17 cellular contexts compared by ENCODE assay signal in genomic region chr3:21542656-21543379, GRCh38.
"Had no signal": no experiment of that assay in that cellular context is flagged by ENCODE, and none has a peak within 500 bp of the region (broad histone marks: within the 10 kb centered on the region; RNA-seq: fewer than 3 reads in every experiment).

No MANE protein-coding gene starts in this region.

- H3K4me1 ChIP-seq: left lung, tibial artery, vagina had no signal

- H3K27ac ChIP-seq: epithelial cell of prostate, left lung, tibial artery, vagina had no signal

- ATAC-seq: effector memory CD8-positive, alpha-beta T cell; left lung; mucosa of descending colon; naive thymus-derived CD8-positive, alpha-beta T cell; stimulated activated naive B cell treated with anti-CD40 and anti-IgM and Interleukin-4, amounts not matched to agents 10 μg/mL and 1 μg/mL and 100 μg/mL, for 72 hours had no signal

- H3K36me3 Mint-ChIP-seq: activated naive CD8-positive, alpha-beta T cell treated with anti-CD3 and anti-CD28 coated beads, Interleukin-2, amount 10 ng/mL, durations not matched to agents 7 days and 5 days; stimulated activated naive B cell treated with anti-CD40 and anti-IgM and Interleukin-4, amounts not matched to agents 10 μg/mL and 1 μg/mL and 100 μg/mL, for 72 hours had no signal

- DNase-seq: activated naive CD4-positive, alpha-beta T cell; activated naive CD8-positive, alpha-beta T cell treated with anti-CD3 and anti-CD28 coated beads, Interleukin-2, amount 10 ng/mL, durations not matched to agents 7 days and 5 days; cerebellar nuclear complex; effector memory CD8-positive, alpha-beta T cell; foreskin melanocyte; head of caudate nucleus; mucosa of descending colon; naive thymus-derived CD8-positive, alpha-beta T cell; retina; stimulated activated CD4-positive, alpha-beta T cell treated with anti-CD3 and anti-CD28 coated beads, Interleukin-15, amount 100 ng/mL, for 24 hours; stimulated activated CD4-positive, alpha-beta T cell treated with anti-CD3 and anti-CD28 coated beads, Interleukin-4, amount 100 ng/mL, for 1 hour; stimulated activated naive B cell treated with anti-CD40 and anti-IgM and Interleukin-4, amounts not matched to agents 10 μg/mL and 1 μg/mL and 100 μg/mL, for 72 hours; T-helper 2 cell; tibial artery had no signal

- H3K36me3 ChIP-seq: left lung, tibial artery, vagina had no signal

- H3K27me3 ChIP-seq: left lung, tibial artery, vagina had no signal

- H3K4me1 Mint-ChIP-seq: activated naive CD8-positive, alpha-beta T cell treated with anti-CD3 and anti-CD28 coated beads, Interleukin-2, amount 10 ng/mL, durations not matched to agents 7 days and 5 days; naive thymus-derived CD8-positive, alpha-beta T cell; stimulated activated naive B cell treated with anti-CD40 and anti-IgM and Interleukin-4, amounts not matched to agents 10 μg/mL and 1 μg/mL and 100 μg/mL, for 72 hours had no signal

- H3K9me3 ChIP-seq: tibial artery, vagina had no signal

- H3K27me3 Mint-ChIP-seq: activated naive CD8-positive, alpha-beta T cell treated with anti-CD3 and anti-CD28 coated beads, Interleukin-2, amount 10 ng/mL, durations not matched to agents 7 days and 5 days; effector memory CD8-positive, alpha-beta T cell; naive thymus-derived CD8-positive, alpha-beta T cell; stimulated activated naive B cell treated with anti-CD40 and anti-IgM and Interleukin-4, amounts not matched to agents 10 μg/mL and 1 μg/mL and 100 μg/mL, for 72 hours had no signal

- H3K4me3 ChIP-seq: left lung, mucosa of descending colon, tibial artery, vagina had no signal

- H3K4me3 Mint-ChIP-seq: activated naive CD8-positive, alpha-beta T cell treated with anti-CD3 and anti-CD28 coated beads, Interleukin-2, amount 10 ng/mL, durations not matched to agents 7 days and 5 days; effector memory CD8-positive, alpha-beta T cell; stimulated activated naive B cell treated with anti-CD40 and anti-IgM and Interleukin-4, amounts not matched to agents 10 μg/mL and 1 μg/mL and 100 μg/mL, for 72 hours had no signal

- H3K27ac Mint-ChIP-seq: activated naive CD8-positive, alpha-beta T cell treated with anti-CD3 and anti-CD28 coated beads, Interleukin-2, amount 10 ng/mL, durations not matched to agents 7 days and 5 days; effector memory CD8-positive, alpha-beta T cell; naive thymus-derived CD8-positive, alpha-beta T cell; stimulated activated naive B cell treated with anti-CD40 and anti-IgM and Interleukin-4, amounts not matched to agents 10 μg/mL and 1 μg/mL and 100 μg/mL, for 72 hours had no signal
